In genomic region chr5:3285621-3286020, GRCh38 we compare ENCODE assay signal across 30 cellular contexts.
"Had no signal": no experiment of that assay in that cellular context is flagged by ENCODE, and none has a peak within 500 bp of the region (broad histone marks: within the 10 kb centered on the region; RNA-seq: fewer than 3 reads in every experiment).

No MANE protein-coding gene starts in this region.

- H3K4me3 ChIP-seq: adrenal gland, body of pancreas, breast epithelium had no signal

- H3K27ac ChIP-seq: adrenal gland, body of pancreas, brain microvascular endothelial cell, breast epithelium, VCaP had no signal

- H3K27me3 ChIP-seq: adrenal gland, body of pancreas, brain microvascular endothelial cell, breast epithelium had no signal

- H3K4me1 ChIP-seq: adrenal gland, body of pancreas, breast epithelium had no signal

- DNase-seq: activated B cell treated with CpG ODN at 0.5 μM for 24 hours; activated CD4-positive, alpha-beta memory T cell treated with anti-CD3 and anti-CD28 coated beads, Interleukin-2, amount 10 ng/mL, durations not matched to agents 7 days and 5 days; activated CD4-positive, alpha-beta T cell treated with anti-CD3 and anti-CD28 coated beads for 4 hours; activated CD4-positive, alpha-beta T cell treated with anti-CD3 and anti-CD28 coated beads, Interleukin-2, amount 10 ng/mL, durations not matched to agents 24 days and 14 days; activated CD4-positive, alpha-beta T cell treated with anti-CD3 and anti-CD28 coated beads, Interleukin-2, amount 50 U/mL, for 1 hour; activated CD4-positive, alpha-beta T cell treated with anti-CD3 and anti-CD28 coated beads, Interleukin-2, amount 50 U/mL, for 4 hours; activated CD4-positive, CD25-positive, alpha-beta regulatory T cell treated with anti-CD3 and anti-CD28 coated beads, Interleukin-2, amount 50 U/mL, for 72 hours; activated CD8-positive, alpha-beta memory T cell treated with anti-CD3 and anti-CD28 coated beads for 24 hours; activated CD8-positive, alpha-beta memory T cell treated with anti-CD3 and anti-CD28 coated beads, Interleukin-2, amount 10 ng/mL, durations not matched to agents 7 days and 5 days; activated CD8-positive, alpha-beta memory T cell treated with anti-CD3 and anti-CD28 coated beads, Interleukin-2, amount 50 U/mL, for 48 hours; activated CD8-positive, alpha-beta T cell treated with anti-CD3 and anti-CD28 coated beads, Interleukin-2, amount 10 ng/mL, durations not matched to agents 7 days and 5 days; activated effector memory CD4-positive, alpha-beta T cell treated with Interleukin-2 at 50 U/mL for 16 hours; activated gamma-delta T cell; activated naive CD4-positive, alpha-beta T cell treated with anti-CD3 and anti-CD28 coated beads for 36 hours; activated naive CD4-positive, alpha-beta T cell treated with anti-CD3 and anti-CD28 coated beads, Interleukin-2, amount 50 U/mL, for 16 hours; activated naive CD8-positive, alpha-beta T cell treated with anti-CD3 and anti-CD28 coated beads for 36 hours; activated T-cell treated with anti-CD3 and anti-CD28 coated beads, Interleukin-2, amount 50 U/mL, for 24 hours; activated T-cell treated with anti-CD3 and anti-CD28 coated beads, Interleukin-2, amount 50 U/mL, for 48 hours; adrenal gland; amniotic stem cell; aorta; body of pancreas; brain microvascular endothelial cell; central memory CD4-positive, alpha-beta T cell; T-helper 1 cell; T-helper 2 cell; T-helper 9 cell had no signal

- H3K36me3 ChIP-seq: adrenal gland, brain microvascular endothelial cell, breast epithelium had no signal

- H3K9me3 ChIP-seq: adrenal gland, body of pancreas, breast epithelium had no signal

- ATAC-seq: activated CD8-positive, alpha-beta memory T cell treated with anti-CD3 and anti-CD28 coated beads, Interleukin-2, amount 10 ng/mL, durations not matched to agents 7 days and 5 days; activated CD8-positive, alpha-beta T cell treated with anti-CD3 and anti-CD28 coated beads, Interleukin-2, amount 10 ng/mL, durations not matched to agents 7 days and 5 days; activated naive CD4-positive, alpha-beta T cell treated with anti-CD3 and anti-CD28 coated beads, Interleukin-2, amount 50 U/mL, for 72 hours; body of pancreas had no signal
